In genomic region chr9:71592400-71592799, GRCh38 we compare ENCODE assay signal across 18 cellular contexts.
"Had no signal": no experiment of that assay in that cellular context is flagged by ENCODE, and none has a peak within 500 bp of the region (broad histone marks: within the 10 kb centered on the region; RNA-seq: fewer than 3 reads in every experiment).

No MANE protein-coding gene starts in this region.

- H3K9me3 ChIP-seq: colonic mucosa, mucosa of descending colon, neutrophil had no signal

- H3K4me1 ChIP-seq: colonic mucosa, tibial nerve had no signal

- H3K27ac ChIP-seq: colonic mucosa, hepatocyte, neutrophil, tibial nerve, VCaP had no signal

- H3K4me1 Mint-ChIP-seq: activated naive CD8-positive, alpha-beta T cell treated with anti-CD3 and anti-CD28 coated beads for 36 hours; naive thymus-derived CD8-positive, alpha-beta T cell; stimulated activated effector memory CD8-positive, alpha-beta T cell treated with anti-CD3 and anti-CD28 coated beads, Interleukin-12 subunit alpha, Interleukin-12 subunit beta, amount 100 ng/mL, for 72 hours had no signal

- H3K36me3 Mint-ChIP-seq: activated CD4-positive, alpha-beta memory T cell treated with anti-CD3 and anti-CD28 coated beads for 36 hours; activated naive CD8-positive, alpha-beta T cell treated with anti-CD3 and anti-CD28 coated beads for 36 hours; naive thymus-derived CD8-positive, alpha-beta T cell; stimulated activated effector memory CD8-positive, alpha-beta T cell treated with anti-CD3 and anti-CD28 coated beads, Interleukin-12 subunit alpha, Interleukin-12 subunit beta, amount 100 ng/mL, for 72 hours had no signal

- H3K36me3 ChIP-seq: colonic mucosa, neutrophil, tibial nerve had no signal

- H3K4me3 Mint-ChIP-seq: activated CD4-positive, alpha-beta memory T cell treated with anti-CD3 and anti-CD28 coated beads for 36 hours; activated naive CD8-positive, alpha-beta T cell treated with anti-CD3 and anti-CD28 coated beads for 36 hours; naive thymus-derived CD8-positive, alpha-beta T cell; stimulated activated effector memory CD8-positive, alpha-beta T cell treated with anti-CD3 and anti-CD28 coated beads, Interleukin-12 subunit alpha, Interleukin-12 subunit beta, amount 100 ng/mL, for 72 hours had no signal

- H3K27me3 Mint-ChIP-seq: activated naive CD8-positive, alpha-beta T cell treated with anti-CD3 and anti-CD28 coated beads for 36 hours had no signal

- H3K27me3 ChIP-seq: colonic mucosa, hepatocyte, neutrophil, tibial nerve had no signal

- H3K27ac Mint-ChIP-seq: activated CD4-positive, alpha-beta memory T cell treated with anti-CD3 and anti-CD28 coated beads for 36 hours; activated naive CD8-positive, alpha-beta T cell treated with anti-CD3 and anti-CD28 coated beads for 36 hours; naive thymus-derived CD8-positive, alpha-beta T cell; stimulated activated effector memory CD8-positive, alpha-beta T cell treated with anti-CD3 and anti-CD28 coated beads, Interleukin-12 subunit alpha, Interleukin-12 subunit beta, amount 100 ng/mL, for 72 hours had no signal

- FAIRE-seq: endothelial cell of umbilical vein had no signal

- H3K4me3 ChIP-seq: colonic mucosa, hepatocyte, mucosa of descending colon, smooth muscle cell, tibial nerve had no signal

- H3K9me3 Mint-ChIP-seq: activated CD4-positive, alpha-beta memory T cell treated with anti-CD3 and anti-CD28 coated beads for 36 hours; activated naive CD8-positive, alpha-beta T cell treated with anti-CD3 and anti-CD28 coated beads for 36 hours; naive thymus-derived CD8-positive, alpha-beta T cell; stimulated activated effector memory CD8-positive, alpha-beta T cell treated with anti-CD3 and anti-CD28 coated beads, Interleukin-12 subunit alpha, Interleukin-12 subunit beta, amount 100 ng/mL, for 72 hours had no signal

- ATAC-seq: left colon; mucosa of descending colon; naive thymus-derived CD8-positive, alpha-beta T cell; right cardiac atrium; stimulated activated effector memory CD8-positive, alpha-beta T cell treated with anti-CD3 and anti-CD28 coated beads, Interleukin-12 subunit alpha, Interleukin-12 subunit beta, amount 100 ng/mL, for 72 hours had no signal

- DNase-seq: activated CD4-positive, alpha-beta memory T cell treated with anti-CD3 and anti-CD28 coated beads for 36 hours; activated gamma-delta T cell; activated naive CD8-positive, alpha-beta T cell treated with anti-CD3 and anti-CD28 coated beads for 36 hours; activated T-cell treated with anti-CD3 and anti-CD28 coated beads, Interleukin-2, amount 50 U/mL, for 48 hours; aorta; colonic mucosa; left colon; mucosa of descending colon; naive thymus-derived CD8-positive, alpha-beta T cell; right cardiac atrium; SW 1271 had no signal
